In genomic region chr17:62617894-62618472, GRCh38 we compare ENCODE assay signal across 1 cellular context.
TF ChIP-seq lines count a peak whose summit lies in the region.

No MANE protein-coding gene starts in this region.

TF ChIP-seq in HCT116, 20 proteins besides CTCF, POLR2A, EP300 and RAD21 (continued from another document):
- TF ChIP-seq, protein P1, sequence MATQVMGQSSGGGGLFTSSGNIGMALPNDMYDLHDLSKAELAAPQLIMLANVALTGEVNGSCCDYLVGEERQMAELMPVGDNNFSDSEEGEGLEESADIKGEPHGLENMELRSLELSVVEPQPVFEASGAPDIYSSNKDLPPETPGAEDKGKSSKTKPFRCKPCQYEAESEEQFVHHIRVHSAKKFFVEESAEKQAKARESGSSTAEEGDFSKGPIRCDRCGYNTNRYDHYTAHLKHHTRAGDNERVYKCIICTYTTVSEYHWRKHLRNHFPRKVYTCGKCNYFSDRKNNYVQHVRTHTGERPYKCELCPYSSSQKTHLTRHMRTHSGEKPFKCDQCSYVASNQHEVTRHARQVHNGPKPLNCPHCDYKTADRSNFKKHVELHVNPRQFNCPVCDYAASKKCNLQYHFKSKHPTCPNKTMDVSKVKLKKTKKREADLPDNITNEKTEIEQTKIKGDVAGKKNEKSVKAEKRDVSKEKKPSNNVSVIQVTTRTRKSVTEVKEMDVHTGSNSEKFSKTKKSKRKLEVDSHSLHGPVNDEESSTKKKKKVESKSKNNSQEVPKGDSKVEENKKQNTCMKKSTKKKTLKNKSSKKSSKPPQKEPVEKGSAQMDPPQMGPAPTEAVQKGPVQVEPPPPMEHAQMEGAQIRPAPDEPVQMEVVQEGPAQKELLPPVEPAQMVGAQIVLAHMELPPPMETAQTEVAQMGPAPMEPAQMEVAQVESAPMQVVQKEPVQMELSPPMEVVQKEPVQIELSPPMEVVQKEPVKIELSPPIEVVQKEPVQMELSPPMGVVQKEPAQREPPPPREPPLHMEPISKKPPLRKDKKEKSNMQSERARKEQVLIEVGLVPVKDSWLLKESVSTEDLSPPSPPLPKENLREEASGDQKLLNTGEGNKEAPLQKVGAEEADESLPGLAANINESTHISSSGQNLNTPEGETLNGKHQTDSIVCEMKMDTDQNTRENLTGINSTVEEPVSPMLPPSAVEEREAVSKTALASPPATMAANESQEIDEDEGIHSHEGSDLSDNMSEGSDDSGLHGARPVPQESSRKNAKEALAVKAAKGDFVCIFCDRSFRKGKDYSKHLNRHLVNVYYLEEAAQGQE (IDR thresholded peaks at IDR 0.05; ENCODE audit: low read depth): no peak
- TF ChIP-seq EGR1 (IDR thresholded peaks at IDR 0.05; ENCODE audit: low read depth): no peak
